In the genomic region with DNA sequence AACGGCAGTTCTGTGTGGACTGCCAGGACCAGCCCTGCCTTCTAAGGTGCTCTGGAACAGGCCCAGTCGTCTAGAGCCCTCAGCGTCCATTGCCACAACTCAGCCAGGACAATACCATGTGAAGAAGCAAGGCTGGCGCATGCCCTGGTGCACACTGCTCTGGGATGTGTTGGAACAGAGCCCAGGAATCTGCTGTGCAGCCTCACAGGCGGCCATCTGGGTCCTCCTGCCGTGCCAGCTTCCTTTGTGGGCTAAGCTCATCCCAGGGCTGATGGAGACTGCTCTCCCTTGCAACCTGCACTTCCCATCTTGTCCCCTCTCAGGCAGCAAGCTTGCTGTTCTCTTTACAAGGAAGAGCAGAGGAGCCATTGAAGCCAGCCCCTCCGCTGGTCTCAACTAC, we compare ENCODE assay signal across 10 cellular contexts.
DNase-seq lines count a peak whose midpoint lies in the region; ATAC-seq and TF ChIP-seq lines count a peak whose summit lies in the region.
"Had no signal": no experiment of that assay in that cellular context is flagged by ENCODE, and none has a peak within 500 bp of the region (broad histone marks: within the 10 kb centered on the region; RNA-seq: fewer than 3 reads in every experiment).

No MANE protein-coding gene starts in this region.

- H3K36me3 Mint-ChIP-seq in Caco-2 (ENCODE audit: insufficient read depth, unreplicated experiment), result no peaks in the 10 kb centered on the region
- H3K36me3 Mint-ChIP-seq in progenitor cell of endocrine pancreas (ENCODE audit: insufficient read depth), result no peaks in the 10 kb centered on the region

- TF ChIP-seq CTCF in Caco-2 (IDR thresholded peaks at IDR 0.05; ENCODE audit: insufficient read depth in 1 of 2, low read depth in 1 of 2, low read length in 1 of 2, severe bottlenecking in 1 of 2, unreplicated experiment in 1 of 2), result no peak
- TF ChIP-seq CTCF in progenitor cell of endocrine pancreas (IDR thresholded peaks at IDR 0.05; ENCODE audit: unreplicated experiment), result no peak

- H3K36me3 ChIP-seq in BLaER1, result no peaks in the 10 kb centered on the region
- no peaks in the 10 kb centered on the region for H3K36me3 ChIP-seq in Caco-2 (ENCODE audit: control insufficient read depth, insufficient read depth, low read length)

- peak overlapping the region; percentile 84 for H3K4me2 ChIP-seq in BLaER1

- H3K4me1 Mint-ChIP-seq in Caco-2 (ENCODE audit: low read depth, unreplicated experiment) (no peaks in the 10 kb centered on the region), progenitor cell of endocrine pancreas (ENCODE audit: low read depth) (no peaks in the 10 kb centered on the region)

- DNase-seq in NCI-H2029 treated with DMSO at 0.1 percent for 48 hours (lab: John Stamatoyannopoulos, UW), result peak; percentile 66
- DNase-seq in cerebellum (ENCODE audit: low spot score), result peak; percentile 58
- DNase-seq in midbrain (lab: John Stamatoyannopoulos, UW), result peak; percentile 89
- no peak for DNase-seq in activated CD4-positive, alpha-beta T cell treated with anti-CD3 and anti-CD28 coated beads, Interleukin-2, amount 50 U/mL, for 4 hours
- no peak for DNase-seq in Caco-2
- DNase-seq in progenitor cell of endocrine pancreas (ENCODE audit: low spot score, unreplicated experiment), result no peak
- DNase-seq: activated CD4-positive, alpha-beta memory T cell treated with anti-CD3 and anti-CD28 coated beads, Interleukin-2, amount 10 ng/mL, durations not matched to agents 7 days and 5 days had no signal

- CTCF ChIA-PET in Caco-2 (lab: Charles Lee), result no interaction called here

- peak overlapping the region; percentile 58 for H3K9ac ChIP-seq in BLaER1

- no peaks in the 10 kb centered on the region for H4K20me1 ChIP-seq in BLaER1

- H3K27ac Mint-ChIP-seq in Caco-2 (ENCODE audit: unreplicated experiment) (no peak overlapping the region), progenitor cell of endocrine pancreas (no peak overlapping the region)
- H3K27ac Mint-ChIP-seq: activated CD4-positive, alpha-beta memory T cell treated with anti-CD3 and anti-CD28 coated beads, Interleukin-2, amount 10 ng/mL, durations not matched to agents 7 days and 5 days; dendritic cell treated with granulocyte-macrophage colony-stimulating factor and Interleukin-4, amounts not matched to agents 40 ng/mL and 50 ng/mL, for 4 days had no signal

- H3K9me3 ChIP-seq in BLaER1, result peaks cover 26% of the 10 kb centered on the region
- H3K9me3 ChIP-seq in Caco-2, result 0 out of 2 replicates have a peak, but pooled peaks cover 6% of the 10 kb centered on the region

- peak overlapping the region; percentile 75 for H3K27ac ChIP-seq in BLaER1

- H3K27me3 ChIP-seq in BLaER1 (no peaks in the 10 kb centered on the region), Caco-2 (replicated peaks; ENCODE audit: control insufficient read depth, insufficient read depth, low read length) (no peaks in the 10 kb centered on the region)

- H3K4me1 ChIP-seq in BLaER1 (peaks cover 89% of the 10 kb centered on the region), Caco-2 (no peaks in the 10 kb centered on the region)

- intact Hi-C loops in Caco-2 (cut with micrococcal nuclease; ENCODE audit: unreplicated experiment), result no loop called here

- no peak for ATAC-seq in GM21717 (IDR thresholded peaks at IDR 0.05; ENCODE audit: unreplicated experiment)

- peaks cover 21% of the 10 kb centered on the region for H3K9me3 Mint-ChIP-seq in Caco-2 (ENCODE audit: unreplicated experiment)
- H3K9me3 Mint-ChIP-seq in progenitor cell of endocrine pancreas (ENCODE audit: low read depth), result no peaks in the 10 kb centered on the region
- H3K9me3 Mint-ChIP-seq: activated CD4-positive, alpha-beta memory T cell treated with anti-CD3 and anti-CD28 coated beads, Interleukin-2, amount 10 ng/mL, durations not matched to agents 7 days and 5 days; dendritic cell treated with granulocyte-macrophage colony-stimulating factor and Interleukin-4, amounts not matched to agents 40 ng/mL and 50 ng/mL, for 4 days had no signal

- H3K4me3 Mint-ChIP-seq in Caco-2 (ENCODE audit: unreplicated experiment) (no peak overlapping the region), progenitor cell of endocrine pancreas (ENCODE audit: low read depth) (no peak overlapping the region)
- H3K4me3 Mint-ChIP-seq: activated CD4-positive, alpha-beta memory T cell treated with anti-CD3 and anti-CD28 coated beads, Interleukin-2, amount 10 ng/mL, durations not matched to agents 7 days and 5 days; dendritic cell treated with granulocyte-macrophage colony-stimulating factor and Interleukin-4, amounts not matched to agents 40 ng/mL and 50 ng/mL, for 4 days had no signal

- BruUV-seq in Caco-2 (replicated peaks; lab: Mats Ljungman, UMichigan), result no TSS peak

- H3K4me3 ChIP-seq in BLaER1 (peak overlapping the region; percentile 34), Caco-2 (ENCODE audit: low read depth, low read length) (no peak overlapping the region)

- H3K27me3 Mint-ChIP-seq in Caco-2 (ENCODE audit: insufficient read depth, unreplicated experiment) (peaks cover 6% of the 10 kb centered on the region), progenitor cell of endocrine pancreas (peaks cover 24% of the 10 kb centered on the region)

- POLR2A ChIA-PET in Caco-2 (lab: Charles Lee), result no interaction called here

Comparison
In these comparisons a context has a peak if more than half of its experiments do, and no peak if none do; other contexts are left out.
1. DNase-seq: peak in NCI-H2029 treated with DMSO at 0.1 percent for 48 hours (single experiment), cerebellum (single experiment) and midbrain (single experiment); none in activated CD4-positive, alpha-beta T cell treated with anti-CD3 and anti-CD28 coated beads, Interleukin-2, amount 50 U/mL, for 4 hours (0 of 2), Caco-2 (0 of 2) and progenitor cell of endocrine pancreas (single experiment).